11 cellular contexts compared by ENCODE assay signal in genomic region chr5:176700239-176700847, GRCh38. TPM values are rescaled to one million over a fixed set of nuclear protein-coding genes. Genes with fewer than 3 reads are reported as not detected.
DNase-seq lines count a peak whose midpoint lies in the region; ATAC-seq lines count a peak whose summit lies in the region.
"Had no signal": no experiment of that assay in that cellular context is flagged by ENCODE, and none has a peak within 500 bp of the region (broad histone marks: within the 10 kb centered on the region; RNA-seq: fewer than 3 reads in every experiment).

No MANE protein-coding gene starts in this region.

- ATAC-seq in GM18520 (IDR thresholded peaks at IDR 0.05; ENCODE audit: unreplicated experiment): no peak
- ATAC-seq: gastroesophageal sphincter had no signal

- DNase-seq in activated T-cell treated with anti-CD3 and anti-CD28 coated beads for 48 hours (ENCODE audit: low read depth): peak; percentile 6
- no peak for DNase-seq in activated T-cell treated with anti-CD3 and anti-CD28 coated beads for 4 hours
- peak; percentile 58 for DNase-seq in NCI-H1694 (lab: John Stamatoyannopoulos, UW)
- DNase-seq in ecto neural progenitor cell (ENCODE audit: low spot score): peak; percentile 75
- DNase-seq in renal cortical epithelial cell (ENCODE audit: low read depth): peak; percentile 5
- DNase-seq in activated effector memory CD4-positive, alpha-beta T cell treated with anti-CD3 and anti-CD28 coated beads, Interleukin-2, amount 50 U/mL, for 16 hours: no peak
- DNase-seq in stimulated activated CD4-positive, alpha-beta T cell treated with anti-CD3 and anti-CD28 coated beads, Interleukin-4, amount 100 ng/mL, for 4 hours: no peak
- DNase-seq: NCI-H2107, thyroid gland had no signal

RNA-seq across cellular contexts. Expression of gene TSPAN17, which starts 53.1 kb away (rescaled TPM):
- 38.5 and 43.8 TPM in 2 replicates for total RNA-seq in renal cortical epithelial cell

Comparison
In these comparisons a context has a peak if more than half of its experiments do, and no peak if none do; other contexts are left out.
1. DNase-seq: peak in activated T-cell treated with anti-CD3 and anti-CD28 coated beads for 48 hours (single experiment), NCI-H1694 (single experiment), ecto neural progenitor cell (single experiment) and renal cortical epithelial cell (single experiment); none in activated T-cell treated with anti-CD3 and anti-CD28 coated beads for 4 hours (single experiment), activated effector memory CD4-positive, alpha-beta T cell treated with anti-CD3 and anti-CD28 coated beads, Interleukin-2, amount 50 U/mL, for 16 hours (single experiment) and stimulated activated CD4-positive, alpha-beta T cell treated with anti-CD3 and anti-CD28 coated beads, Interleukin-4, amount 100 ng/mL, for 4 hours (0 of 2).